ENCODE assay signal across 1 cellular context in the genomic region with DNA sequence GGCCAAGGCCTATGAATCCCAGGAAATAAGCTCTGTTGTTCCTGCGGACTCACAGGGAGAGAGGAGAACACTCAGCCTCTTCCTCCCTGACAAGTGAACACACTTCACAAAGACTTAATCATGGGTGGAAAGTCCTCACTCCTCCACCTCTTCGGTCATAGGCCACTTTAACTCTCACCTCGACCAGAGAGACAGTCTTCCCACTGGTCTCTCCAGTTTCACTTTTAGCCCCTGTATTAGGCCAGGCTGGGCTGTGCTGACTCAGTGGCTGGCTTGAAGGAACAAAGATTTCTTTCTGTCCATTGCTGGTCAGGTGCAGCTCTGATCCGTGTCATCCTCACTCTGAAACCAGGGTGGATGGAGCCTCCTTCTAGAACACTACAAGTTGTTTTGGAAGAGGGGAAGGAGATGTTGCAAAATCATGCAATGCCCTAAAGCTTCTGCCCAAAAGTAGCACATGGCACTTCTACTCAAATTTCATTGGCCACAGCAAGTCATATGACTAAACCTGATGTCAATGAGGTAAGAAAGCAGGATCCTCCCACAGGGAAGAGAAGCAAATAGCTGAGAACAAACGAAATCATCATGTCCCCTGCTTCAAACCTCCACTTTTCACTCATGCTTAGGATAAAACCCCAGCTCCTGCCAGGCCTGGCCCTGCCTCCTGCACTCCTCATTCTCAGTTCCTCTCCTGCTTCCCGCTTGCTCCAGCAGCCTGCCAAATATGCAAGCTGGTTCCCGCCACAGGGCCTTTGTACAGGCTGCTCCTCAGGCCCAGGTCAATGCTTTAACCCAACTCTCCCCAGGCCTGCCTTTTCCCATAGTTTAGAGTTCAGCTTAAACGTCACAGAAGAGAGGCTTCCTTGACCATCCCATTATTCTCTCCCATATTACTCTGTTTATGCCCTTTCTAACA.
TF ChIP-seq lines count a peak whose summit lies in the region.

No MANE protein-coding gene starts in this region.

TF ChIP-seq in K562, 482 proteins besides CTCF, POLR2A, EP300 and RAD21 (continued from another document and continues in another):
- TF ChIP-seq, protein P1, sequence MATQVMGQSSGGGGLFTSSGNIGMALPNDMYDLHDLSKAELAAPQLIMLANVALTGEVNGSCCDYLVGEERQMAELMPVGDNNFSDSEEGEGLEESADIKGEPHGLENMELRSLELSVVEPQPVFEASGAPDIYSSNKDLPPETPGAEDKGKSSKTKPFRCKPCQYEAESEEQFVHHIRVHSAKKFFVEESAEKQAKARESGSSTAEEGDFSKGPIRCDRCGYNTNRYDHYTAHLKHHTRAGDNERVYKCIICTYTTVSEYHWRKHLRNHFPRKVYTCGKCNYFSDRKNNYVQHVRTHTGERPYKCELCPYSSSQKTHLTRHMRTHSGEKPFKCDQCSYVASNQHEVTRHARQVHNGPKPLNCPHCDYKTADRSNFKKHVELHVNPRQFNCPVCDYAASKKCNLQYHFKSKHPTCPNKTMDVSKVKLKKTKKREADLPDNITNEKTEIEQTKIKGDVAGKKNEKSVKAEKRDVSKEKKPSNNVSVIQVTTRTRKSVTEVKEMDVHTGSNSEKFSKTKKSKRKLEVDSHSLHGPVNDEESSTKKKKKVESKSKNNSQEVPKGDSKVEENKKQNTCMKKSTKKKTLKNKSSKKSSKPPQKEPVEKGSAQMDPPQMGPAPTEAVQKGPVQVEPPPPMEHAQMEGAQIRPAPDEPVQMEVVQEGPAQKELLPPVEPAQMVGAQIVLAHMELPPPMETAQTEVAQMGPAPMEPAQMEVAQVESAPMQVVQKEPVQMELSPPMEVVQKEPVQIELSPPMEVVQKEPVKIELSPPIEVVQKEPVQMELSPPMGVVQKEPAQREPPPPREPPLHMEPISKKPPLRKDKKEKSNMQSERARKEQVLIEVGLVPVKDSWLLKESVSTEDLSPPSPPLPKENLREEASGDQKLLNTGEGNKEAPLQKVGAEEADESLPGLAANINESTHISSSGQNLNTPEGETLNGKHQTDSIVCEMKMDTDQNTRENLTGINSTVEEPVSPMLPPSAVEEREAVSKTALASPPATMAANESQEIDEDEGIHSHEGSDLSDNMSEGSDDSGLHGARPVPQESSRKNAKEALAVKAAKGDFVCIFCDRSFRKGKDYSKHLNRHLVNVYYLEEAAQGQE (CRISPR knock-in tag; IDR thresholded peaks at IDR 0.05; ENCODE audit: low read depth), result no peak
- TF ChIP-seq GTF2E2 (tag; IDR thresholded peaks at IDR 0.05), result peak; percentile 45; the same call in 1 of the 2 replicates
- peak; percentile 72 for TF ChIP-seq USF2 (CRISPR knock-in tag; IDR thresholded peaks at IDR 0.05)
- no peak for TF ChIP-seq ETS2 (tag; IDR thresholded peaks at IDR 0.05; ENCODE audit: borderline replicate concordance, poor library complexity, severe bottlenecking)
- TF ChIP-seq, protein P2, sequence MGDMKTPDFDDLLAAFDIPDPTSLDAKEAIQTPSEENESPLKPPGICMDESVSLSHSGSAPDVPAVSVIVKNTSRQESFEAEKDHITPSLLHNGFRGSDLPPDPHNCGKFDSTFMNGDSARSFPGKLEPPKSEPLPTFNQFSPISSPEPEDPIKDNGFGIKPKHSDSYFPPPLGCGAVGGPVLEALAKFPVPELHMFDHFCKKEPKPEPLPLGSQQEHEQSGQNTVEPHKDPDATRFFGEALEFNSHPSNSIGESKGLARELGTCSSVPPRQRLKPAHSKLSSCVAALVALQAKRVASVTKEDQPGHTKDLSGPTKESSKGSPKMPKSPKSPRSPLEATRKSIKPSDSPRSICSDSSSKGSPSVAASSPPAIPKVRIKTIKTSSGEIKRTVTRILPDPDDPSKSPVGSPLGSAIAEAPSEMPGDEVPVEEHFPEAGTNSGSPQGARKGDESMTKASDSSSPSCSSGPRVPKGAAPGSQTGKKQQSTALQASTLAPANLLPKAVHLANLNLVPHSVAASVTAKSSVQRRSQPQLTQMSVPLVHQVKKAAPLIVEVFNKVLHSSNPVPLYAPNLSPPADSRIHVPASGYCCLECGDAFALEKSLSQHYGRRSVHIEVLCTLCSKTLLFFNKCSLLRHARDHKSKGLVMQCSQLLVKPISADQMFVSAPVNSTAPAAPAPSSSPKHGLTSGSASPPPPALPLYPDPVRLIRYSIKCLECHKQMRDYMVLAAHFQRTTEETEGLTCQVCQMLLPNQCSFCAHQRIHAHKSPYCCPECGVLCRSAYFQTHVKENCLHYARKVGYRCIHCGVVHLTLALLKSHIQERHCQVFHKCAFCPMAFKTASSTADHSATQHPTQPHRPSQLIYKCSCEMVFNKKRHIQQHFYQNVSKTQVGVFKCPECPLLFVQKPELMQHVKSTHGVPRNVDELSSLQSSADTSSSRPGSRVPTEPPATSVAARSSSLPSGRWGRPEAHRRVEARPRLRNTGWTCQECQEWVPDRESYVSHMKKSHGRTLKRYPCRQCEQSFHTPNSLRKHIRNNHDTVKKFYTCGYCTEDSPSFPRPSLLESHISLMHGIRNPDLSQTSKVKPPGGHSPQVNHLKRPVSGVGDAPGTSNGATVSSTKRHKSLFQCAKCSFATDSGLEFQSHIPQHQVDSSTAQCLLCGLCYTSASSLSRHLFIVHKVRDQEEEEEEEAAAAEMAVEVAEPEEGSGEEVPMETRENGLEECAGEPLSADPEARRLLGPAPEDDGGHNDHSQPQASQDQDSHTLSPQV (IDR thresholded peaks at IDR 0.05), result no peak; the same call in 1 of the 2 replicates
- no peak for TF ChIP-seq ID3 (CRISPR knock-in tag; IDR thresholded peaks at IDR 0.05)
- TF ChIP-seq ID3 (tag; IDR thresholded peaks at IDR 0.05), result no peak
- no peak for TF ChIP-seq DDX20 (tag; IDR thresholded peaks at IDR 0.05; ENCODE audit: low read depth)
- no peak for TF ChIP-seq ZNF354B (CRISPR knock-in tag; IDR thresholded peaks at IDR 0.05)
- no peak for TF ChIP-seq MXD1 (CRISPR knock-in tag; IDR thresholded peaks at IDR 0.05; ENCODE audit: borderline replicate concordance, poor library complexity, severe bottlenecking)
- no peak for TF ChIP-seq MLLT1 (IDR thresholded peaks at IDR 0.05)
- TF ChIP-seq SMARCA5 (IDR thresholded peaks at IDR 0.05), result peak; percentile 73; the same call in 1 of the 2 replicates
- peak; percentile 68; the same call in 1 of the 2 replicates for TF ChIP-seq RHOXF2B (CRISPR knock-in tag; conservative IDR thresholded peaks at IDR 0.05)
- TF ChIP-seq TEAD4 (IDR thresholded peaks at IDR 0.05; ENCODE audit: low read length), result no peak
- no peak for TF ChIP-seq TEAD4 (CRISPR knock-in tag; IDR thresholded peaks at IDR 0.05; ENCODE audit: borderline replicate concordance)
- TF ChIP-seq TAF7 (tag; IDR thresholded peaks at IDR 0.05), result 0 out of 2 replicates have a peak, but pooled peaks have one; percentile 9
- no peak for TF ChIP-seq SAFB (IDR thresholded peaks at IDR 0.05; ENCODE audit: borderline replicate concordance, low read depth, low read length)
- peak; percentile 78 for TF ChIP-seq RBM25 (IDR thresholded peaks at IDR 0.05; ENCODE audit: low read depth, low read length, severe bottlenecking)
- TF ChIP-seq MGA (IDR thresholded peaks at IDR 0.05), result peak; percentile 91
- TF ChIP-seq CHD2 (IDR thresholded peaks at IDR 0.05; ENCODE audit: low read depth, low read length), result no peak
- no peak for TF ChIP-seq ZNF347 (CRISPR knock-in tag; IDR thresholded peaks at IDR 0.05; ENCODE audit: low read depth)
- peak; percentile 57; the same call in 1 of the 2 replicates for TF ChIP-seq SMAD4 (CRISPR knock-in tag; conservative IDR thresholded peaks at IDR 0.05)
- no peak for TF ChIP-seq WHSC1 (IDR thresholded peaks at IDR 0.05; ENCODE audit: low read length)
- TF ChIP-seq SP2 (IDR thresholded peaks at IDR 0.05; ENCODE audit: extremely low read depth, low read depth, low read length, poor library complexity, severe bottlenecking), result no peak
